In genomic region chr1:229407206-229408026, GRCh38 we compare ENCODE assay signal across 1 cellular context.
TF ChIP-seq lines count a peak whose summit lies in the region.

No MANE protein-coding gene starts in this region.

TF ChIP-seq in GM12878, 131 proteins besides CTCF, POLR2A, EP300 and RAD21:
- TF ChIP-seq BCL3 (IDR thresholded peaks at IDR 0.05; ENCODE audit: borderline replicate concordance, insufficient read depth, low read depth, low read length, poor library complexity, severe bottlenecking) (no peak), SMAD5 (IDR thresholded peaks at IDR 0.05; ENCODE audit: low read depth) (no peak)
TF ChIP-seq in GM12878: peak in this region for 0.
